9 cellular contexts compared by ENCODE assay signal in genomic region chr1:15685820-15686219, GRCh38. TPM values are rescaled to one million over a fixed set of nuclear protein-coding genes. Genes with fewer than 3 reads are reported as not detected.
A peak's percentile ranks its signal among the peaks of the same experiment; 100 is the strongest.
DNase-seq lines count a peak whose midpoint lies in the region; ATAC-seq, FAIRE-seq and TF ChIP-seq lines count a peak whose summit lies in the region.
"Had no signal": no experiment of that assay in that cellular context is flagged by ENCODE, and none has a peak within 500 bp of the region (broad histone marks: within the 10 kb centered on the region; RNA-seq: fewer than 3 reads in every experiment).

No MANE protein-coding gene starts in this region.

- H3K27me3 ChIP-seq in right cardiac atrium (ENCODE audit: control insufficient read depth, insufficient read depth) = no peaks in the 10 kb centered on the region

- peak overlapping the region; percentile 90 for H3K27ac Mint-ChIP-seq in T-helper 2 cell treated with Interferon-gamma antibody and Interleukin-4, amounts not matched to agents 5 μg/mL and 100 μg/mL, for 36 hours
- peak overlapping the region; percentile 77 for H3K27ac Mint-ChIP-seq in activated naive CD8-positive, alpha-beta T cell
- no peak overlapping the region for H3K27ac Mint-ChIP-seq in stimulated activated naive CD8-positive, alpha-beta T cell treated with anti-CD3 and anti-CD28 coated beads, Interleukin-15, amount 100 ng/mL, for 72 hours

- intact Hi-C loops in right cardiac atrium (cut with DNase I) (no loop called here), kidney (cut with DNase I) (no loop called here)

- peaks cover 26% of the 10 kb centered on the region for H3K4me1 Mint-ChIP-seq in T-helper 2 cell treated with Interferon-gamma antibody and Interleukin-4, amounts not matched to agents 5 μg/mL and 100 μg/mL, for 36 hours (ENCODE audit: low read depth)
- peaks cover 34% of the 10 kb centered on the region for H3K4me1 Mint-ChIP-seq in activated naive CD8-positive, alpha-beta T cell (ENCODE audit: low read depth)
- peaks cover 52% of the 10 kb centered on the region for H3K4me1 Mint-ChIP-seq in stimulated activated naive CD8-positive, alpha-beta T cell treated with anti-CD3 and anti-CD28 coated beads, Interleukin-15, amount 100 ng/mL, for 72 hours

- no peak for FAIRE-seq in kidney (lab: Jason Lieb, UNC)

- H3K36me3 ChIP-seq in kidney (ENCODE audit: control insufficient read depth in 1 of 2, insufficient read depth in 2 of 2, low read length in 2 of 2) = no peaks in the 10 kb centered on the region

- DNase-seq in T-helper 2 cell treated with Interferon-gamma antibody and Interleukin-4, amounts not matched to agents 5 μg/mL and 100 μg/mL, for 36 hours (ENCODE audit: low spot score) = no peak
- DNase-seq in T-helper 2 cell = no peak
- DNase-seq in right cardiac atrium = no peak
- DNase-seq in stimulated activated naive CD8-positive, alpha-beta T cell treated with anti-CD3 and anti-CD28 coated beads, Interleukin-15, amount 100 ng/mL, for 72 hours = no peak
- no peak for DNase-seq in kidney
- no peak for DNase-seq in kidney tubule cell (ENCODE audit: low spot score)
- no peak for DNase-seq in COLO668 (lab: John Stamatoyannopoulos, UW; ENCODE audit: unreplicated experiment)
- DNase-seq: activated CD4-positive, CD25-positive, alpha-beta regulatory T cell treated with anti-CD3 and anti-CD28 coated beads, Interleukin-2, amount 50 U/mL, for 72 hours had no signal

- H3K9me3 ChIP-seq in right cardiac atrium (ENCODE audit: control insufficient read depth, low read length) (no peaks in the 10 kb centered on the region), kidney (ENCODE audit: control insufficient read depth in 1 of 2, low read length in 2 of 2) (no peaks in the 10 kb centered on the region)

- 47% methylated on average over 4 of the region's 4 CpGs for WGBS in right cardiac atrium

- TF ChIP-seq CTCF in kidney (IDR thresholded peaks at IDR 0.05; ENCODE audit: borderline replicate concordance, extremely low read depth, insufficient read depth) = no peak

- H3K9ac ChIP-seq in kidney (ENCODE audit: low read length in 2 of 2) = peak overlapping the region in 1 of 2 donors; percentile 37

- H3K9me3 Mint-ChIP-seq in T-helper 2 cell treated with Interferon-gamma antibody and Interleukin-4, amounts not matched to agents 5 μg/mL and 100 μg/mL, for 36 hours = no peaks in the 10 kb centered on the region
- H3K9me3 Mint-ChIP-seq in activated naive CD8-positive, alpha-beta T cell (ENCODE audit: low read depth) = no peaks in the 10 kb centered on the region
- H3K9me3 Mint-ChIP-seq in stimulated activated naive CD8-positive, alpha-beta T cell treated with anti-CD3 and anti-CD28 coated beads, Interleukin-15, amount 100 ng/mL, for 72 hours = no peaks in the 10 kb centered on the region

- H3K27ac ChIP-seq in right cardiac atrium (ENCODE audit: low read length) = peak overlapping the region; percentile 34
- H3K27ac ChIP-seq in kidney (ENCODE audit: low read depth in 2 of 2, low read length in 2 of 2) = no peak overlapping the region

- H3K4me1 ChIP-seq in right cardiac atrium (ENCODE audit: control insufficient read depth, insufficient read depth, low read length) = peaks cover 3% of the 10 kb centered on the region
- peaks cover 3 to 7% of the 10 kb centered on the region in 2 donors for H3K4me1 ChIP-seq in kidney (ENCODE audit: control insufficient read depth in 1 of 2, insufficient read depth in 1 of 2, low read depth in 1 of 2, low read length in 2 of 2)

- peak overlapping the region; percentile 90 for H3K4me3 Mint-ChIP-seq in T-helper 2 cell treated with Interferon-gamma antibody and Interleukin-4, amounts not matched to agents 5 μg/mL and 100 μg/mL, for 36 hours
- peak overlapping the region; percentile 94 for H3K4me3 Mint-ChIP-seq in activated naive CD8-positive, alpha-beta T cell
- H3K4me3 Mint-ChIP-seq in stimulated activated naive CD8-positive, alpha-beta T cell treated with anti-CD3 and anti-CD28 coated beads, Interleukin-15, amount 100 ng/mL, for 72 hours = peak overlapping the region; percentile 89 to 92

- no peak for ATAC-seq in right cardiac atrium
- no peak for ATAC-seq in stimulated activated naive CD8-positive, alpha-beta T cell treated with anti-CD3 and anti-CD28 coated beads, Interleukin-15, amount 100 ng/mL, for 72 hours

- H3K36me3 Mint-ChIP-seq in T-helper 2 cell treated with Interferon-gamma antibody and Interleukin-4, amounts not matched to agents 5 μg/mL and 100 μg/mL, for 36 hours (ENCODE audit: low read depth) = peaks cover 12% of the 10 kb centered on the region
- peaks cover 2% of the 10 kb centered on the region for H3K36me3 Mint-ChIP-seq in activated naive CD8-positive, alpha-beta T cell

- H3K4me3 ChIP-seq in right cardiac atrium (ENCODE audit: low read length) (peak overlapping the region; percentile 95), kidney (ENCODE audit: low read length in 2 of 2) (peak overlapping the region in 1 of 2 donors; percentile 75)

- no peaks in the 10 kb centered on the region for H3K27me3 Mint-ChIP-seq in T-helper 2 cell treated with Interferon-gamma antibody and Interleukin-4, amounts not matched to agents 5 μg/mL and 100 μg/mL, for 36 hours (ENCODE audit: low read depth)
- no peaks in the 10 kb centered on the region for H3K27me3 Mint-ChIP-seq in activated naive CD8-positive, alpha-beta T cell
- no peaks in the 10 kb centered on the region for H3K27me3 Mint-ChIP-seq in stimulated activated naive CD8-positive, alpha-beta T cell treated with anti-CD3 and anti-CD28 coated beads, Interleukin-15, amount 100 ng/mL, for 72 hours

RNA-seq across cellular contexts. Expression of gene PLEKHM2, which starts 1.7 kb away (rescaled TPM):
- total RNA-seq in right cardiac atrium = 10 to 100 TPM; 72.1 to 85.1 (median 76.1) TPM
- 71.8 TPM for polyA plus RNA-seq in right cardiac atrium
- total RNA-seq in kidney = 65.7 TPM
- 21.7 TPM for polyA plus RNA-seq in kidney (ENCODE audit: insufficient read depth, low read depth, low replicate concordance)

RNA-seq across cellular contexts. Expression of gene SLC25A34, which starts 50.2 kb away (rescaled TPM):
- total RNA-seq in right cardiac atrium (1 to 10 TPM; 3.0 to 4.4 (median 3.3) TPM), kidney (1.5 TPM)
- polyA plus RNA-seq in right cardiac atrium (8.1 TPM), kidney (ENCODE audit: insufficient read depth, low read depth, low replicate concordance) (12.2 TPM)

RNA-seq across cellular contexts. Expression of gene TMEM82, which starts 56.5 kb away (rescaled TPM):
- not detected for total RNA-seq in right cardiac atrium
- polyA plus RNA-seq in right cardiac atrium = not detected
- total RNA-seq in kidney = 2.0 TPM
- polyA plus RNA-seq in kidney (ENCODE audit: insufficient read depth, low read depth, low replicate concordance) = 25.4 TPM

Comparison
In these comparisons a context has a peak if more than half of its experiments do, and no peak if none do; other contexts are left out.
1. H3K27ac Mint-ChIP-seq: peak in T-helper 2 cell treated with Interferon-gamma antibody and Interleukin-4, amounts not matched to agents 5 μg/mL and 100 μg/mL, for 36 hours (single experiment) and activated naive CD8-positive, alpha-beta T cell (single experiment); none in stimulated activated naive CD8-positive, alpha-beta T cell treated with anti-CD3 and anti-CD28 coated beads, Interleukin-15, amount 100 ng/mL, for 72 hours (0 of 2).
2. Peak in every context shown above with its lines, with median percentiles within 50 percentile points of each other: H3K4me3 Mint-ChIP-seq.